In the genomic region with DNA sequence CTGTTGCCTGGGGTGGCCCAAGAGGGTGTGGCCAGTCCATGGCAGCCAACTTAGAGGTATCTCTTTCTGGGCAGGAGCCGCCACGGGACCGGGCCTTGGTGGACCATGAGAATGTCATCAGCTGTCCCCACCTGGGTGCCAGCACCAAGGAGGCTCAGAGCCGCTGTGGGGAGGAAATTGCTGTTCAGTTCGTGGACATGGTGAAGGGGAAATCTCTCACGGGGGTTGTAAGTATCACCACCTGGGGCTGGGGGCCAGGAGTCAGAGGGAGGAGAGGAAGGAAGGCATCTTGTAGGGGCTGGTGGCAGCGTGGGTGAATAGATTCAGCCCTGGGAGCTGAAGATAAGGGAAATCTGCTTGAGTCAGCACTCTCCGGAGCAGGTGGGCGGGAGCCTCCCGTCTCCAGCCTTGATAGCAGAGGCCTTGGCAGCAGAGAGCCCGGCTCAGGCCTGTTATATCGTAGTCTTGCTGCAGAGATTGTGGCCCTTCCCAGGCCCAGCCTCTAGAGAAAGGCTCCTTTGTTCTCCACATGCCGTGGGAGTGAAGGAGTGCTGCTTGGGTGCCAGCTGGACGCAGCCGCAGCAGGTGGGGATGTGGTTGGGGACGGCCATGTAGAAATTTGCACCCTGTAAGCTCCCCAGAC, we compare ENCODE assay signal across 15 cellular contexts. TPM values are rescaled to one million over a fixed set of nuclear protein-coding genes. Genes with fewer than 3 reads are reported as not detected.
DNase-seq lines count a peak whose midpoint lies in the region; ATAC-seq and TF ChIP-seq lines count a peak whose summit lies in the region.
"Had no signal": no experiment of that assay in that cellular context is flagged by ENCODE, and none has a peak within 500 bp of the region (broad histone marks: within the 10 kb centered on the region; RNA-seq: fewer than 3 reads in every experiment).

No MANE protein-coding gene starts in this region.

- peaks cover 34% of the 10 kb centered on the region for H3K36me3 Mint-ChIP-seq in activated naive CD4-positive, alpha-beta T cell treated with anti-CD3 and anti-CD28 coated beads, Interleukin-2, amount 10 ng/mL, durations not matched to agents 7 days and 5 days
- peaks cover 9 to 30% of the 10 kb centered on the region in 2 donors for H3K36me3 Mint-ChIP-seq in activated naive CD4-positive, alpha-beta T cell treated with anti-CD3 and anti-CD28 coated beads, Interleukin-2, amount 50 U/mL, for 72 hours
- peaks cover 23% of the 10 kb centered on the region for H3K36me3 Mint-ChIP-seq in endothelial cell (ENCODE audit: low read depth, unreplicated experiment)
- H3K36me3 Mint-ChIP-seq in type B pancreatic cell, result peaks cover 18% of the 10 kb centered on the region
- peaks cover 9% of the 10 kb centered on the region for H3K36me3 Mint-ChIP-seq in stimulated activated memory B cell treated with anti-CD40 and anti-IgM and Interleukin-4, amounts not matched to agents 10 μg/mL and 1 μg/mL and 100 μg/mL, for 72 hours

- H3K27me3 Mint-ChIP-seq in activated naive CD4-positive, alpha-beta T cell treated with anti-CD3 and anti-CD28 coated beads, Interleukin-2, amount 10 ng/mL, durations not matched to agents 7 days and 5 days, result no peaks in the 10 kb centered on the region
- H3K27me3 Mint-ChIP-seq in endothelial cell (ENCODE audit: unreplicated experiment), result peaks cover 7% of the 10 kb centered on the region
- no peaks in the 10 kb centered on the region for H3K27me3 Mint-ChIP-seq in type B pancreatic cell
- H3K27me3 Mint-ChIP-seq in stimulated activated memory B cell treated with anti-CD40 and anti-IgM and Interleukin-4, amounts not matched to agents 10 μg/mL and 1 μg/mL and 100 μg/mL, for 72 hours, result no peaks in the 10 kb centered on the region

- H3K27ac ChIP-seq in vagina, result no peak overlapping the region
- H3K27ac ChIP-seq: tibial artery had no signal

- no peaks in the 10 kb centered on the region for H3K36me3 ChIP-seq in mucosa of descending colon (ENCODE audit: low read depth)
- H3K36me3 ChIP-seq in vagina, result peaks cover 0 to 3% of the 10 kb centered on the region in 2 donors

- no peak overlapping the region for H3K4me3 ChIP-seq in mucosa of descending colon
- no peak overlapping the region for H3K4me3 ChIP-seq in vagina
- H3K4me3 ChIP-seq: tibial artery had no signal

- CTCF ChIA-PET in activated naive CD4-positive, alpha-beta T cell treated with anti-CD3 and anti-CD28 coated beads, Interleukin-2, amount 10 ng/mL, durations not matched to agents 7 days and 5 days (lab: Charles Lee), result no interaction called here

- no peak for TF ChIP-seq POLR2A in vagina (IDR thresholded peaks at IDR 0.05)

- no peaks in the 10 kb centered on the region for H3K9me3 Mint-ChIP-seq in activated naive CD4-positive, alpha-beta T cell treated with anti-CD3 and anti-CD28 coated beads, Interleukin-2, amount 10 ng/mL, durations not matched to agents 7 days and 5 days
- H3K9me3 Mint-ChIP-seq in activated naive CD4-positive, alpha-beta T cell treated with anti-CD3 and anti-CD28 coated beads, Interleukin-2, amount 50 U/mL, for 72 hours, result no peaks in the 10 kb centered on the region
- H3K9me3 Mint-ChIP-seq in endothelial cell (ENCODE audit: unreplicated experiment) (no peaks in the 10 kb centered on the region), type B pancreatic cell (no peaks in the 10 kb centered on the region)
- H3K9me3 Mint-ChIP-seq in stimulated activated memory B cell treated with anti-CD40 and anti-IgM and Interleukin-4, amounts not matched to agents 10 μg/mL and 1 μg/mL and 100 μg/mL, for 72 hours, result no peaks in the 10 kb centered on the region

- no peak for TF ChIP-seq CTCF in endothelial cell (IDR thresholded peaks at IDR 0.05; ENCODE audit: unreplicated experiment)
- TF ChIP-seq CTCF in mucosa of descending colon (IDR thresholded peaks at IDR 0.05), result no peak
- TF ChIP-seq CTCF in type B pancreatic cell (conservative IDR thresholded peaks at IDR 0.05), result no peak
- no peak for TF ChIP-seq CTCF in vagina (IDR thresholded peaks at IDR 0.05)

- H3K9me3 ChIP-seq in mucosa of descending colon, result no peaks in the 10 kb centered on the region
- no peaks in the 10 kb centered on the region for H3K9me3 ChIP-seq in vagina
- H3K9me3 ChIP-seq: tibial artery had no signal

- no peaks in the 10 kb centered on the region for H3K27me3 ChIP-seq in vagina
- H3K27me3 ChIP-seq: tibial artery had no signal

- no peak overlapping the region for H3K4me3 Mint-ChIP-seq in activated naive CD4-positive, alpha-beta T cell treated with anti-CD3 and anti-CD28 coated beads, Interleukin-2, amount 10 ng/mL, durations not matched to agents 7 days and 5 days
- no peak overlapping the region for H3K4me3 Mint-ChIP-seq in endothelial cell (ENCODE audit: unreplicated experiment)
- no peak overlapping the region for H3K4me3 Mint-ChIP-seq in type B pancreatic cell
- H3K4me3 Mint-ChIP-seq in stimulated activated memory B cell treated with anti-CD40 and anti-IgM and Interleukin-4, amounts not matched to agents 10 μg/mL and 1 μg/mL and 100 μg/mL, for 72 hours, result no peak overlapping the region

- no peaks in the 10 kb centered on the region for H3K4me1 Mint-ChIP-seq in activated naive CD4-positive, alpha-beta T cell treated with anti-CD3 and anti-CD28 coated beads, Interleukin-2, amount 10 ng/mL, durations not matched to agents 7 days and 5 days
- H3K4me1 Mint-ChIP-seq in endothelial cell (ENCODE audit: unreplicated experiment) (peaks cover 36% of the 10 kb centered on the region), type B pancreatic cell (ENCODE audit: unreplicated experiment) (peaks cover 10% of the 10 kb centered on the region)
- no peaks in the 10 kb centered on the region for H3K4me1 Mint-ChIP-seq in stimulated activated memory B cell treated with anti-CD40 and anti-IgM and Interleukin-4, amounts not matched to agents 10 μg/mL and 1 μg/mL and 100 μg/mL, for 72 hours

- DNase-seq in activated naive CD4-positive, alpha-beta T cell treated with anti-CD3 and anti-CD28 coated beads, Interleukin-2, amount 10 ng/mL, durations not matched to agents 7 days and 5 days, result no peak
- DNase-seq in activated naive CD4-positive, alpha-beta T cell treated with anti-CD3 and anti-CD28 coated beads, Interleukin-2, amount 50 U/mL, for 72 hours (ENCODE audit: low spot score in 2 of 2), result no peak
- DNase-seq in endothelial cell (ENCODE audit: low spot score), result peak; percentile 49
- DNase-seq in mucosa of descending colon, result peak; percentile 38 to 64 (median 48)
- no peak for DNase-seq in type B pancreatic cell (ENCODE audit: extremely low spot score, unreplicated experiment)
- no peak for DNase-seq in vagina (ENCODE audit: extremely low spot score in 2 of 2)
- DNase-seq in DMS153 (lab: John Stamatoyannopoulos, UW), result no peak
- DNase-seq: activated CD4-positive, alpha-beta T cell treated with anti-CD3 and anti-CD28 coated beads, Interleukin-2, amount 50 U/mL, for 4 hours; foreskin fibroblast; NCI-H1930; SHP77; stimulated activated CD4-positive, alpha-beta T cell treated with anti-CD3 and anti-CD28 coated beads, Interleukin-2, amount 100 ng/mL, for 48 hours had no signal

- H3K27ac Mint-ChIP-seq in activated naive CD4-positive, alpha-beta T cell treated with anti-CD3 and anti-CD28 coated beads, Interleukin-2, amount 10 ng/mL, durations not matched to agents 7 days and 5 days, result peak overlapping the region; percentile 9
- H3K27ac Mint-ChIP-seq in activated naive CD4-positive, alpha-beta T cell treated with anti-CD3 and anti-CD28 coated beads, Interleukin-2, amount 50 U/mL, for 72 hours, result peak overlapping the region in 1 of 2 donors; percentile 72
- H3K27ac Mint-ChIP-seq in endothelial cell (ENCODE audit: unreplicated experiment), result no peak overlapping the region
- H3K27ac Mint-ChIP-seq in type B pancreatic cell, result peak overlapping the region; percentile 53
- H3K27ac Mint-ChIP-seq in stimulated activated memory B cell treated with anti-CD40 and anti-IgM and Interleukin-4, amounts not matched to agents 10 μg/mL and 1 μg/mL and 100 μg/mL, for 72 hours, result no peak overlapping the region

- no peaks in the 10 kb centered on the region for H3K4me1 ChIP-seq in mucosa of descending colon (ENCODE audit: low read depth)
- H3K4me1 ChIP-seq in vagina, result no peaks in the 10 kb centered on the region

- no peak for ATAC-seq in activated naive CD4-positive, alpha-beta T cell treated with anti-CD3 and anti-CD28 coated beads, Interleukin-2, amount 50 U/mL, for 72 hours
- peak; percentile 81 for ATAC-seq in mucosa of descending colon
- no peak for ATAC-seq in stimulated activated memory B cell treated with anti-CD40 and anti-IgM and Interleukin-4, amounts not matched to agents 10 μg/mL and 1 μg/mL and 100 μg/mL, for 72 hours

- intact Hi-C loops in mucosa of descending colon (cut with DNase I, micrococcal nuclease), result no loop called here
- intact Hi-C loops in vagina (cut with DNase I), result no loop called here

RNA-seq across cellular contexts. Expression of a gene that starts 25.4 kb away (rescaled TPM):
- 100 to 1,000 TPM in 1 of 2 donors, 10 to 100 TPM in 1; 73.2 to 241 TPM for total RNA-seq in activated naive CD4-positive, alpha-beta T cell treated with anti-CD3 and anti-CD28 coated beads, Interleukin-2, amount 50 U/mL, for 72 hours
- total RNA-seq in endothelial cell (ENCODE audit: unreplicated experiment) (137 TPM), mucosa of descending colon (10 to 100 TPM in 2 of 3 donors, 1 to 10 TPM in 1; 3.3 to 32.9 (median 13.2) TPM), type B pancreatic cell (ENCODE audit: low replicate concordance) (195 and 217 TPM in 2 replicates), vagina (92.6 TPM)

RNA-seq across cellular contexts. Expression of a gene that starts 31.5 kb away (rescaled TPM):
- not detected for total RNA-seq in activated naive CD4-positive, alpha-beta T cell treated with anti-CD3 and anti-CD28 coated beads, Interleukin-2, amount 50 U/mL, for 72 hours
- not detected for total RNA-seq in endothelial cell (ENCODE audit: unreplicated experiment)
- total RNA-seq in mucosa of descending colon, result 100 to 1,000 TPM; 135 to 592 (median 270) TPM
- total RNA-seq in type B pancreatic cell (ENCODE audit: low replicate concordance), result 19.1 and 34.7 TPM in 2 replicates
- 22.8 TPM for total RNA-seq in vagina
- total RNA-seq: mononuclear cell had no signal

Comparison
In these comparisons a context has a peak if more than half of its experiments do, and no peak if none do; other contexts are left out.
1. DNase-seq: peak in endothelial cell (single experiment) and mucosa of descending colon (3 of 3); none in activated naive CD4-positive, alpha-beta T cell treated with anti-CD3 and anti-CD28 coated beads, Interleukin-2, amount 10 ng/mL, durations not matched to agents 7 days and 5 days (single experiment), activated naive CD4-positive, alpha-beta T cell treated with anti-CD3 and anti-CD28 coated beads, Interleukin-2, amount 50 U/mL, for 72 hours (0 of 2), type B pancreatic cell (single experiment), vagina (0 of 2) and DMS153 (single experiment).
2. H3K27ac Mint-ChIP-seq: peak in activated naive CD4-positive, alpha-beta T cell treated with anti-CD3 and anti-CD28 coated beads, Interleukin-2, amount 10 ng/mL, durations not matched to agents 7 days and 5 days (single experiment) and type B pancreatic cell (single experiment); none in endothelial cell (single experiment) and stimulated activated memory B cell treated with anti-CD40 and anti-IgM and Interleukin-4, amounts not matched to agents 10 μg/mL and 1 μg/mL and 100 μg/mL, for 72 hours (single experiment).
3. RNA of a gene that starts 31.5 kb away (total RNA-seq): 135 to 592 TPM in mucosa of descending colon, 22.8 TPM in vagina (single experiment) and 19.1 to 34.7 TPM in type B pancreatic cell; not detected in activated naive CD4-positive, alpha-beta T cell treated with anti-CD3 and anti-CD28 coated beads, Interleukin-2, amount 50 U/mL, for 72 hours and not detected in endothelial cell (single experiment); every median in the first group is over 10 times any median in the second.